In genomic region chr3:138433892-138434275, GRCh38 we compare ENCODE assay signal across 10 cellular contexts. TPM values are rescaled to one million over a fixed set of nuclear protein-coding genes. Genes with fewer than 3 reads are reported as not detected.
A peak's percentile ranks its signal among the peaks of the same experiment; 100 is the strongest.
DNase-seq lines count a peak whose midpoint lies in the region; ATAC-seq, FAIRE-seq and TF ChIP-seq lines count a peak whose summit lies in the region.
"Had no signal": no experiment of that assay in that cellular context is flagged by ENCODE, and none has a peak within 500 bp of the region (broad histone marks: within the 10 kb centered on the region; RNA-seq: fewer than 3 reads in every experiment).

No MANE protein-coding gene starts in this region.

- H4K20me1 ChIP-seq in astrocyte (ENCODE audit: insufficient read depth, low read length), result no peaks in the 10 kb centered on the region
- H4K20me1 ChIP-seq: BLaER1 treated with 17β-estradiol and CSF1 and Interleukin-3, amounts not matched to agents 10 nM and 100 nM had no signal

- no peak overlapping the region for H3K23ac ChIP-seq in mesendoderm (ENCODE audit: low read length)

- TF ChIP-seq CTCF in astrocyte (IDR thresholded peaks at IDR 0.05; ENCODE audit: insufficient read depth, low read depth, low read length), result no peak
- TF ChIP-seq CTCF in thoracic aorta (IDR thresholded peaks at IDR 0.05), result no peak

- ATAC-seq in thoracic aorta (ENCODE audit: insufficient number of reproducible peaks, low FRiP score, low read depth), result no peak
- ATAC-seq in HG03196 (IDR thresholded peaks at IDR 0.05; ENCODE audit: unreplicated experiment), result no peak
- ATAC-seq in HG03378 (IDR thresholded peaks at IDR 0.05; ENCODE audit: unreplicated experiment), result no peak

- no peak overlapping the region for H2BK5ac ChIP-seq in mesendoderm (ENCODE audit: low read length)

- WGBS in mesendoderm (ENCODE audit: extremely low coverage, insufficient coverage, low lambda C conversion rate), result no CpG with 5 or more reads among the region's 16 CpGs

- peak overlapping the region; percentile 88 for H3K4me2 ChIP-seq in astrocyte (ENCODE audit: low read length)
- no peak overlapping the region for H3K4me2 ChIP-seq in mesendoderm (ENCODE audit: low read length)

- H3K79me2 ChIP-seq in astrocyte (ENCODE audit: insufficient read depth, low read length), result no peaks in the 10 kb centered on the region
- no peaks in the 10 kb centered on the region for H3K79me2 ChIP-seq in mesendoderm (ENCODE audit: control insufficient read depth, insufficient read depth, low read length)

- no peak overlapping the region for H3K4ac ChIP-seq in mesendoderm (ENCODE audit: low read depth, low read length)

- H3K27me3 ChIP-seq in astrocyte (ENCODE audit: insufficient read depth, low read length) (peaks cover 47% of the 10 kb centered on the region), mesendoderm (ENCODE audit: insufficient read depth, low read length, poor library complexity) (peaks cover 4% of the 10 kb centered on the region), thoracic aorta (replicated peaks; ENCODE audit: insufficient read depth) (no peaks in the 10 kb centered on the region)

- H4K5ac ChIP-seq in mesendoderm (ENCODE audit: low read length), result no peak overlapping the region

- H3K27ac ChIP-seq in astrocyte (ENCODE audit: low read depth, low read length) (no peak overlapping the region), mesendoderm (ENCODE audit: low read depth, low read length) (no peak overlapping the region), thoracic aorta (no peak overlapping the region)
- H3K27ac ChIP-seq: BLaER1 treated with 17β-estradiol and CSF1 and Interleukin-3, amounts not matched to agents 10 nM and 100 nM had no signal

- H3K4me1 Mint-ChIP-seq in activated T-cell treated with anti-CD3 and anti-CD28 coated beads, Interleukin-2, amount 50 U/mL, for 24 hours (ENCODE audit: low read depth), result peaks cover 19% of the 10 kb centered on the region
- peaks cover 7% of the 10 kb centered on the region for H3K4me1 Mint-ChIP-seq in astrocyte (ENCODE audit: low read depth, unreplicated experiment)

- H3K9me3 Mint-ChIP-seq in activated T-cell treated with anti-CD3 and anti-CD28 coated beads, Interleukin-2, amount 50 U/mL, for 24 hours, result no peaks in the 10 kb centered on the region
- H3K9me3 Mint-ChIP-seq in astrocyte (ENCODE audit: unreplicated experiment), result peaks cover 12% of the 10 kb centered on the region

- no peaks in the 10 kb centered on the region for H3K36me3 Mint-ChIP-seq in activated T-cell treated with anti-CD3 and anti-CD28 coated beads, Interleukin-2, amount 50 U/mL, for 24 hours (ENCODE audit: low read depth)
- H3K36me3 Mint-ChIP-seq in astrocyte (ENCODE audit: low read depth, unreplicated experiment), result no peaks in the 10 kb centered on the region

- no peaks in the 10 kb centered on the region for H3K9me3 ChIP-seq in astrocyte (ENCODE audit: insufficient read depth, low read depth, low read length)
- H3K9me3 ChIP-seq in thoracic aorta, result no peaks in the 10 kb centered on the region

- H2AFZ ChIP-seq in astrocyte (ENCODE audit: low read depth, low read length), result peak overlapping the region; percentile 81

- H3K9ac ChIP-seq in astrocyte (ENCODE audit: low read length) (no peak overlapping the region), mesendoderm (ENCODE audit: low read length) (no peak overlapping the region)
- H3K9ac ChIP-seq: BLaER1 treated with 17β-estradiol and CSF1 and Interleukin-3, amounts not matched to agents 10 nM and 100 nM had no signal

- H3K4me3 Mint-ChIP-seq in activated T-cell treated with anti-CD3 and anti-CD28 coated beads, Interleukin-2, amount 50 U/mL, for 24 hours, result peak overlapping the region; percentile 75
- H3K4me3 Mint-ChIP-seq in astrocyte (ENCODE audit: unreplicated experiment), result no peak overlapping the region

- H3K36me3 ChIP-seq in astrocyte (ENCODE audit: insufficient read depth, low read length) (no peaks in the 10 kb centered on the region), mesendoderm (ENCODE audit: control insufficient read depth, insufficient read depth, low read length) (no peaks in the 10 kb centered on the region), thoracic aorta (no peaks in the 10 kb centered on the region)
- H3K36me3 ChIP-seq: BLaER1 treated with 17β-estradiol and CSF1 and Interleukin-3, amounts not matched to agents 10 nM and 100 nM had no signal

- H4K8ac ChIP-seq in mesendoderm (ENCODE audit: low read depth, low read length), result no peak overlapping the region

- H3K56ac ChIP-seq in mesendoderm (ENCODE audit: low read length), result peak overlapping the region; percentile 31

- H3K27ac Mint-ChIP-seq in activated T-cell treated with anti-CD3 and anti-CD28 coated beads, Interleukin-2, amount 50 U/mL, for 24 hours, result no peak overlapping the region
- H3K27ac Mint-ChIP-seq in astrocyte (ENCODE audit: unreplicated experiment), result no peak overlapping the region

- H3K18ac ChIP-seq in mesendoderm (ENCODE audit: low read length), result no peak overlapping the region

- no peaks in the 10 kb centered on the region for H3K79me1 ChIP-seq in mesendoderm (ENCODE audit: low read length)

- no peak overlapping the region for H2BK120ac ChIP-seq in mesendoderm (ENCODE audit: low read depth, low read length)

- DNase-seq in activated T-cell treated with anti-CD3 and anti-CD28 coated beads, Interleukin-2, amount 50 U/mL, for 24 hours, result no peak
- DNase-seq in activated T-cell treated with anti-CD3 and anti-CD28 coated beads for 4 hours (no peak), astrocyte (ENCODE audit: low read depth) (no peak), mesendoderm (no peak), thoracic aorta (ENCODE audit: low spot score) (no peak), Ammon's horn (ENCODE audit: low spot score) (no peak)
- DNase-seq: GOT3 had no signal

- H2BK15ac ChIP-seq in mesendoderm (replicated peaks; ENCODE audit: low read depth), result no peak overlapping the region

- peaks cover 78% of the 10 kb centered on the region for H3K27me3 Mint-ChIP-seq in activated T-cell treated with anti-CD3 and anti-CD28 coated beads, Interleukin-2, amount 50 U/mL, for 24 hours
- peaks cover 39% of the 10 kb centered on the region for H3K27me3 Mint-ChIP-seq in astrocyte (ENCODE audit: low read depth, unreplicated experiment)

- H2AK5ac ChIP-seq in mesendoderm (ENCODE audit: low read length), result no peak overlapping the region

- no peak for FAIRE-seq in astrocyte (lab: Jason Lieb, UNC)

- H3K4me1 ChIP-seq in astrocyte (ENCODE audit: insufficient read depth, low read length) (peaks cover 12% of the 10 kb centered on the region), mesendoderm (ENCODE audit: control insufficient read depth, low read depth, low read length) (no peaks in the 10 kb centered on the region), thoracic aorta (ENCODE audit: control insufficient read depth in 1 of 2, low read depth in 2 of 2) (peaks cover 16 to 21% of the 10 kb centered on the region in 2 donors)

- H3K4me3 ChIP-seq in astrocyte (ENCODE audit: insufficient read depth, low read depth, low read length) (peak overlapping the region; percentile 54), mesendoderm (ENCODE audit: low read length) (no peak overlapping the region), thoracic aorta (peak overlapping the region; percentile 82)

RNA-seq across cellular contexts. Expression of gene ESYT3, which starts 0.5 kb away (rescaled TPM):
- total RNA-seq in astrocyte (2.0 and 2.6 TPM in 2 replicates), thoracic aorta (1 to 10 TPM; 1.9 to 7.1 TPM)
- polyA plus RNA-seq in mesendoderm (2013, experiment 1 of 2), result 1.9 TPM
- polyA plus RNA-seq in mesendoderm (2013, experiment 2 of 2), result 1.9 TPM
